In genomic region chr1:120122560-120122893, GRCh38 we compare ENCODE assay signal across 8 cellular contexts. TPM values are rescaled to one million over a fixed set of nuclear protein-coding genes. Genes with fewer than 3 reads are reported as not detected.
DNase-seq lines count a peak whose midpoint lies in the region; ATAC-seq and TF ChIP-seq lines count a peak whose summit lies in the region.
"Not testable (repeated sequence)": the region's sequence is repeated elsewhere in the genome, so short reads cannot be mapped to it uniquely, and the experiment has no call there.

No MANE protein-coding gene starts in this region.

- POLR2A ChIA-PET in CD4-positive, alpha-beta memory T cell (lab: Charles Lee; ENCODE audit: partially characterized antibody), result not testable (repeated sequence)

- H3K4me1 ChIP-seq in CD4-positive, alpha-beta memory T cell (ENCODE audit: insufficient read depth, low read length), result peaks cover 11% of the 10 kb centered on the region

- ATAC-seq in GM18909 (IDR thresholded peaks at IDR 0.05; ENCODE audit: poor library complexity, unreplicated experiment), result peak; percentile 62
- ATAC-seq in GM21423 (IDR thresholded peaks at IDR 0.05; ENCODE audit: unreplicated experiment), result peak; percentile 48
- peak; percentile 64 for ATAC-seq in HG02798 (IDR thresholded peaks at IDR 0.05; ENCODE audit: poor library complexity, unreplicated experiment)
- peak; percentile 56 for ATAC-seq in HG03135 (IDR thresholded peaks at IDR 0.05; ENCODE audit: unreplicated experiment)
- peak; percentile 18 to 52 for ATAC-seq in activated T-cell treated with anti-CD3 and anti-CD28 coated beads, Interleukin-2, amount 50 U/mL, for 4 hours
- peak; percentile 12 to 22 (median 21) for ATAC-seq in natural killer cell

- CTCF ChIA-PET in CD4-positive, alpha-beta memory T cell (lab: Charles Lee; ENCODE audit: partially characterized antibody), result not testable (repeated sequence)

- not testable (repeated sequence) for DNase-seq in CD4-positive, alpha-beta memory T cell; activated T-cell treated with anti-CD3 and anti-CD28 coated beads, Interleukin-2, amount 50 U/mL, for 4 hours; natural killer cell

- not testable (repeated sequence) for H3K9me3 ChIP-seq in CD4-positive, alpha-beta memory T cell (ENCODE audit: control insufficient read depth in 1 of 2, low read length in 2 of 2)

- intact Hi-C loops in CD4-positive, alpha-beta memory T cell (cut with micrococcal nuclease); natural killer cell (cut with micrococcal nuclease): not testable (repeated sequence)

- not testable (repeated sequence) for H3K36me3 ChIP-seq in CD4-positive, alpha-beta memory T cell (ENCODE audit: insufficient read depth, low read length)

- not testable (repeated sequence) for H3K4me3 ChIP-seq in CD4-positive, alpha-beta memory T cell (ENCODE audit: low read length in 2 of 2)

- peak overlapping the region in 7 of 8 donors; percentile 58 to 89 (median 79) for H3K4me3 Mint-ChIP-seq in CD4-positive, alpha-beta memory T cell
- H3K4me3 Mint-ChIP-seq in IgD-negative memory B cell, result peak overlapping the region in 3 of 4 donors; percentile 44 to 65 (median 57)
- H3K4me3 Mint-ChIP-seq in activated T-cell treated with anti-CD3 and anti-CD28 coated beads, Interleukin-2, amount 50 U/mL, for 4 hours, result not testable (repeated sequence)
- H3K4me3 Mint-ChIP-seq in natural killer cell, result peak overlapping the region; percentile 41

- not testable (repeated sequence) for H3K27me3 ChIP-seq in CD4-positive, alpha-beta memory T cell (ENCODE audit: insufficient read depth, low read length)

- not testable (repeated sequence) for H3K27me3 Mint-ChIP-seq in CD4-positive, alpha-beta memory T cell; IgD-negative memory B cell; activated T-cell treated with anti-CD3 and anti-CD28 coated beads, Interleukin-2, amount 50 U/mL, for 4 hours (ENCODE audit: low read depth); natural killer cell (ENCODE audit: low read depth in 2 of 2)

- peaks cover 10 to 21% (median 13%) of the 10 kb centered on the region in 4 donors for H3K4me1 Mint-ChIP-seq in CD4-positive, alpha-beta memory T cell
- H3K4me1 Mint-ChIP-seq in IgD-negative memory B cell (peaks cover 13 to 18% (median 15%) of the 10 kb centered on the region in 3 donors), natural killer cell (peaks cover 9 to 19% of the 10 kb centered on the region in 2 donors)
- H3K4me1 Mint-ChIP-seq in activated T-cell treated with anti-CD3 and anti-CD28 coated beads, Interleukin-2, amount 50 U/mL, for 4 hours (ENCODE audit: low read depth), result peaks cover 19% of the 10 kb centered on the region

- peak overlapping the region; percentile 40 to 91 (median 79) for H3K27ac Mint-ChIP-seq in CD4-positive, alpha-beta memory T cell
- H3K27ac Mint-ChIP-seq in IgD-negative memory B cell (peak overlapping the region in 2 of 3 donors; percentile 62 to 75), natural killer cell (peak overlapping the region in 1 of 2 donors; percentile 73)

- not testable (repeated sequence) for TF ChIP-seq CTCF in natural killer cell (IDR thresholded peaks at IDR 0.05)

- H3K27ac ChIP-seq in CD4-positive, alpha-beta memory T cell (ENCODE audit: low read depth, low read length), result not testable (repeated sequence)

- H3K36me3 Mint-ChIP-seq in CD4-positive, alpha-beta memory T cell; IgD-negative memory B cell; activated T-cell treated with anti-CD3 and anti-CD28 coated beads, Interleukin-2, amount 50 U/mL, for 4 hours (ENCODE audit: insufficient read depth); natural killer cell: not testable (repeated sequence)

- H3K9me3 Mint-ChIP-seq in CD4-positive, alpha-beta memory T cell; IgD-negative memory B cell; activated T-cell treated with anti-CD3 and anti-CD28 coated beads, Interleukin-2, amount 50 U/mL, for 4 hours; natural killer cell: not testable (repeated sequence)

RNA-seq across cellular contexts. Expression of gene NOTCH2, which starts 53.1 kb away (rescaled TPM):
- total RNA-seq in CD4-positive, alpha-beta memory T cell, result 10 to 100 TPM; 58.7 to 61.3 TPM
- polyA plus RNA-seq in CD4-positive, alpha-beta memory T cell, result 10 to 100 TPM; 11.1 to 27.9 TPM
- 46.5 TPM for polyA plus RNA-seq in IgD-negative memory B cell
- total RNA-seq in activated T-cell treated with anti-CD3 and anti-CD28 coated beads, Interleukin-2, amount 50 U/mL, for 4 hours, result 10 to 100 TPM; 53.4 to 60.8 (median 53.4) TPM
- total RNA-seq in natural killer cell, result 100 to 1,000 TPM in 1 of 3 donors, 10 to 100 TPM in 2; 74.7 to 136 (median 97.4) TPM

RNA-seq across cellular contexts. Expression of gene SEC22B, which starts 53.8 kb away (rescaled TPM):
- total RNA-seq in CD4-positive, alpha-beta memory T cell, result 10 to 100 TPM; 43.4 to 45.2 TPM
- polyA plus RNA-seq in CD4-positive, alpha-beta memory T cell, result 10 to 100 TPM; 13.9 to 18.7 TPM
- 15.6 TPM for polyA plus RNA-seq in IgD-negative memory B cell
- 10 to 100 TPM; 19.8 to 22.6 (median 20.2) TPM for total RNA-seq in activated T-cell treated with anti-CD3 and anti-CD28 coated beads, Interleukin-2, amount 50 U/mL, for 4 hours
- 10 to 100 TPM; 30.5 to 39.7 (median 30.8) TPM for total RNA-seq in natural killer cell
